17 cellular contexts compared by ENCODE assay signal in genomic region chr5:106331415-106331814, GRCh38.
DNase-seq lines count a peak whose midpoint lies in the region; ATAC-seq and TF ChIP-seq lines count a peak whose summit lies in the region.
"Had no signal": no experiment of that assay in that cellular context is flagged by ENCODE, and none has a peak within 500 bp of the region (broad histone marks: within the 10 kb centered on the region; RNA-seq: fewer than 3 reads in every experiment).

No MANE protein-coding gene starts in this region.

- H3K4me1 ChIP-seq in osteoblast (ENCODE audit: insufficient read depth, low read length) = no peaks in the 10 kb centered on the region
- H3K4me1 ChIP-seq: body of pancreas, right atrium auricular region had no signal

- POLR2A ChIA-PET in naive thymus-derived CD8-positive, alpha-beta T cell (lab: Charles Lee) = no interaction called here

- H2AFZ ChIP-seq in osteoblast (ENCODE audit: low read length) = no peak overlapping the region

- no peaks in the 10 kb centered on the region for H3K4me1 Mint-ChIP-seq in naive thymus-derived CD8-positive, alpha-beta T cell
- H3K4me1 Mint-ChIP-seq: CD14-positive monocyte, mesothelial cell of epicardium had no signal

- H3K27ac Mint-ChIP-seq in naive thymus-derived CD8-positive, alpha-beta T cell = no peak overlapping the region
- H3K27ac Mint-ChIP-seq: CD14-positive monocyte, mesothelial cell of epicardium had no signal

- H3K36me3 Mint-ChIP-seq in naive thymus-derived CD8-positive, alpha-beta T cell = peaks cover 0 to 4% (median 0%) of the 10 kb centered on the region in 3 donors
- H3K36me3 Mint-ChIP-seq: CD14-positive monocyte, mesothelial cell of epicardium had no signal

- no peak for TF ChIP-seq CTCF in osteoblast (IDR thresholded peaks at IDR 0.05; ENCODE audit: extremely low read depth, low read depth, low read length)

- H3K9me3 Mint-ChIP-seq in naive thymus-derived CD8-positive, alpha-beta T cell = peaks cover 0 to 24% (median 4%) of the 10 kb centered on the region in 9 donors

- H3K4me3 Mint-ChIP-seq in naive thymus-derived CD8-positive, alpha-beta T cell = no peak overlapping the region
- H3K4me3 Mint-ChIP-seq: CD14-positive monocyte, mesothelial cell of epicardium had no signal

- DNase-seq in Daoy (ENCODE audit: low read depth) (peak; percentile 80), OCI-M1 (lab: John Stamatoyannopoulos, UW) (peak; percentile 13), fibroblast of gingiva (ENCODE audit: low read depth) (peak; percentile 86), osteoblast (ENCODE audit: insufficient read length, low spot score, missing footprints) (peak; percentile 9), NCI-H187 (lab: John Stamatoyannopoulos, UW) (no peak)
- DNase-seq in naive thymus-derived CD8-positive, alpha-beta T cell = no peak
- DNase-seq: body of pancreas; DMS79; kidney glomerular epithelial cell; NCI-H146; NCI-H2227 treated with DMSO at 0.1 percent for 48 hours; stimulated activated CD4-positive, alpha-beta T cell treated with anti-CD3 and anti-CD28 coated beads, Interleukin-2, amount 100 ng/mL, for 24 hours had no signal

- H4K20me1 ChIP-seq in osteoblast (ENCODE audit: insufficient read depth, low read length) = no peaks in the 10 kb centered on the region

- ATAC-seq in HG03108 (IDR thresholded peaks at IDR 0.05; ENCODE audit: unreplicated experiment) (no peak), HG02970 (IDR thresholded peaks at IDR 0.05; ENCODE audit: low FRiP score, unreplicated experiment) (no peak)
- no peak for ATAC-seq in naive thymus-derived CD8-positive, alpha-beta T cell
- ATAC-seq: body of pancreas had no signal

- H3K79me2 ChIP-seq in osteoblast (ENCODE audit: insufficient read depth, low read length) = no peaks in the 10 kb centered on the region

- H3K9me3 ChIP-seq in osteoblast (ENCODE audit: low read depth, low read length) = no peaks in the 10 kb centered on the region
- H3K9me3 ChIP-seq: body of pancreas, right atrium auricular region had no signal

- H3K36me3 ChIP-seq in osteoblast (ENCODE audit: insufficient read depth, low read length) = no peaks in the 10 kb centered on the region
- H3K36me3 ChIP-seq: right atrium auricular region had no signal

- H3K27me3 Mint-ChIP-seq in naive thymus-derived CD8-positive, alpha-beta T cell = no peaks in the 10 kb centered on the region

- no peaks in the 10 kb centered on the region for H3K27me3 ChIP-seq in osteoblast (ENCODE audit: insufficient read depth, low read length)
- H3K27me3 ChIP-seq: body of pancreas, right atrium auricular region had no signal

- H3K27ac ChIP-seq in osteoblast (ENCODE audit: low read depth, low read length) = no peak overlapping the region
- H3K27ac ChIP-seq: body of pancreas, right atrium auricular region had no signal

- no peak overlapping the region for H3K4me3 ChIP-seq in osteoblast (ENCODE audit: insufficient read depth, low read length)
- H3K4me3 ChIP-seq: body of pancreas, right atrium auricular region had no signal

- H3K4me2 ChIP-seq in osteoblast (ENCODE audit: insufficient read depth, low read length) = no peak overlapping the region

Comparison
In these comparisons a context has a peak if more than half of its experiments do, and no peak if none do; other contexts are left out.
1. DNase-seq: peak in Daoy (single experiment), OCI-M1 (single experiment), fibroblast of gingiva (single experiment) and osteoblast (single experiment); none in NCI-H187 (0 of 2) and naive thymus-derived CD8-positive, alpha-beta T cell (0 of 10).